In genomic region chr7:72254455-72254854, GRCh38 we compare ENCODE assay signal across 37 cellular contexts.
"Had no signal": no experiment of that assay in that cellular context is flagged by ENCODE, and none has a peak within 500 bp of the region (broad histone marks: within the 10 kb centered on the region; RNA-seq: fewer than 3 reads in every experiment).

No MANE protein-coding gene starts in this region.

- H3K27me3 ChIP-seq: adrenal gland, body of pancreas, brain microvascular endothelial cell, breast epithelium had no signal

- ATAC-seq: activated CD8-positive, alpha-beta T cell treated with anti-CD3 and anti-CD28 coated beads for 36 hours; activated naive CD4-positive, alpha-beta T cell treated with anti-CD3 and anti-CD28 coated beads, Interleukin-2, amount 50 U/mL, for 72 hours; activated T-cell treated with anti-CD3 and anti-CD28 coated beads, Interleukin-2, amount 50 U/mL, for 4 hours; activated T-cell treated with anti-CD3 and anti-CD28 coated beads, Interleukin-2, amount 50 U/mL, for 72 hours; activated T-helper 17 cell treated with anti-CD3 and anti-CD28 coated beads, Interleukin-2, amount 50 U/mL, for 72 hours; body of pancreas had no signal

- H3K4me3 ChIP-seq: adrenal gland, body of pancreas, breast epithelium had no signal

- FAIRE-seq: astrocyte, TTC549 had no signal

- H3K4me1 Mint-ChIP-seq: activated B cell treated with CpG ODN at 0.5 μM for 24 hours; activated CD4-positive, alpha-beta T cell treated with anti-CD3 and anti-CD28 coated beads, Interleukin-2, amount 10 ng/mL, durations not matched to agents 24 days and 14 days; activated naive CD8-positive, alpha-beta T cell treated with anti-CD3 and anti-CD28 coated beads for 36 hours; activated T-helper 17 cell treated with anti-CD3 and anti-CD28 coated beads, Interleukin-2, amount 50 U/mL, for 72 hours had no signal

- H3K27ac ChIP-seq: adrenal gland, body of pancreas, brain microvascular endothelial cell, breast epithelium, VCaP had no signal

- H3K4me1 ChIP-seq: adrenal gland, body of pancreas, breast epithelium had no signal

- H3K4me3 Mint-ChIP-seq: activated B cell treated with CpG ODN at 0.5 μM for 24 hours; activated CD4-positive, alpha-beta memory T cell treated with anti-CD3 and anti-CD28 coated beads for 36 hours; activated CD4-positive, alpha-beta T cell treated with anti-CD3 and anti-CD28 coated beads, Interleukin-2, amount 10 ng/mL, durations not matched to agents 24 days and 14 days; activated CD8-positive, alpha-beta T cell treated with anti-CD3 and anti-CD28 coated beads for 36 hours; activated naive CD4-positive, alpha-beta T cell treated with anti-CD3 and anti-CD28 coated beads for 36 hours; activated naive CD8-positive, alpha-beta T cell treated with anti-CD3 and anti-CD28 coated beads for 36 hours; activated T-cell treated with anti-CD3 and anti-CD28 coated beads, Interleukin-2, amount 50 U/mL, for 4 hours; activated T-cell treated with anti-CD3 and anti-CD28 coated beads, Interleukin-2, amount 50 U/mL, for 72 hours; activated T-helper 1 cell treated with anti-CD3 and anti-CD28 coated beads, Interleukin-12 subunit alpha, Interleukin-12 subunit beta, Interleukin-2, Interleukin-4 antibody, amounts not matched to agents 30 ng/mL and 10 ng/mL and 1 ng/mL, durations not matched to agents 14 hours and 24 hours and 36 hours; activated T-helper 17 cell treated with anti-CD3 and anti-CD28 coated beads, Interleukin-2, amount 50 U/mL, for 72 hours; T-helper 1 cell treated with Interleukin-12 subunit alpha and Interleukin-12 subunit beta and Interleukin-4 antibody, amounts not matched to agents 30 μg/mL and 1 μg/mL, for 36 hours; T-helper 2 cell treated with Interferon-gamma antibody and Interleukin-4, amounts not matched to agents 5 μg/mL and 100 μg/mL, for 36 hours had no signal

- H3K27me3 Mint-ChIP-seq: activated B cell treated with CpG ODN at 0.5 μM for 24 hours; activated CD4-positive, alpha-beta memory T cell treated with anti-CD3 and anti-CD28 coated beads for 36 hours; activated CD4-positive, alpha-beta T cell treated with anti-CD3 and anti-CD28 coated beads, Interleukin-2, amount 10 ng/mL, durations not matched to agents 24 days and 14 days; activated CD8-positive, alpha-beta T cell treated with anti-CD3 and anti-CD28 coated beads for 36 hours; activated naive CD8-positive, alpha-beta T cell treated with anti-CD3 and anti-CD28 coated beads for 36 hours; activated T-helper 17 cell treated with anti-CD3 and anti-CD28 coated beads, Interleukin-2, amount 50 U/mL, for 72 hours had no signal

- H3K36me3 ChIP-seq: adrenal gland, brain microvascular endothelial cell, breast epithelium had no signal

- H3K36me3 Mint-ChIP-seq: activated CD4-positive, alpha-beta memory T cell treated with anti-CD3 and anti-CD28 coated beads for 36 hours; activated naive CD4-positive, alpha-beta T cell treated with anti-CD3 and anti-CD28 coated beads, Interleukin-2, amount 50 U/mL, for 72 hours; activated naive CD8-positive, alpha-beta T cell treated with anti-CD3 and anti-CD28 coated beads for 36 hours had no signal

- H3K27ac Mint-ChIP-seq: activated B cell treated with CpG ODN at 0.5 μM for 24 hours; activated CD4-positive, alpha-beta memory T cell treated with anti-CD3 and anti-CD28 coated beads for 36 hours; activated CD4-positive, alpha-beta T cell treated with anti-CD3 and anti-CD28 coated beads, Interleukin-2, amount 10 ng/mL, durations not matched to agents 24 days and 14 days; activated CD8-positive, alpha-beta T cell treated with anti-CD3 and anti-CD28 coated beads for 36 hours; activated naive CD4-positive, alpha-beta T cell treated with anti-CD3 and anti-CD28 coated beads for 36 hours; activated naive CD4-positive, alpha-beta T cell treated with anti-CD3 and anti-CD28 coated beads, Interleukin-2, amount 50 U/mL, for 72 hours; activated naive CD8-positive, alpha-beta T cell treated with anti-CD3 and anti-CD28 coated beads for 36 hours; activated T-cell treated with anti-CD3 and anti-CD28 coated beads, Interleukin-2, amount 50 U/mL, for 72 hours; activated T-helper 1 cell treated with anti-CD3 and anti-CD28 coated beads, Interleukin-12 subunit alpha, Interleukin-12 subunit beta, Interleukin-2, Interleukin-4 antibody, amounts not matched to agents 30 ng/mL and 10 ng/mL and 1 ng/mL, durations not matched to agents 14 hours and 24 hours and 36 hours; activated T-helper 17 cell treated with anti-CD3 and anti-CD28 coated beads, Interleukin-2, amount 50 U/mL, for 72 hours; T-helper 1 cell treated with Interleukin-12 subunit alpha and Interleukin-12 subunit beta and Interleukin-4 antibody, amounts not matched to agents 30 μg/mL and 1 μg/mL, for 36 hours; T-helper 2 cell treated with Interferon-gamma antibody and Interleukin-4, amounts not matched to agents 5 μg/mL and 100 μg/mL, for 36 hours had no signal

- DNase-seq: activated B cell treated with CpG ODN at 0.5 μM for 24 hours; activated CD4-positive, alpha-beta memory T cell treated with anti-CD3 and anti-CD28 coated beads for 36 hours; activated CD4-positive, alpha-beta T cell treated with anti-CD3 and anti-CD28 coated beads for 4 hours; activated CD4-positive, alpha-beta T cell treated with anti-CD3 and anti-CD28 coated beads, Interleukin-2, amount 10 ng/mL, durations not matched to agents 24 days and 14 days; activated CD4-positive, alpha-beta T cell treated with anti-CD3 and anti-CD28 coated beads, Interleukin-2, amount 50 U/mL, for 1 hour; activated CD4-positive, alpha-beta T cell treated with anti-CD3 and anti-CD28 coated beads, Interleukin-2, amount 50 U/mL, for 4 hours; activated CD4-positive, CD25-positive, alpha-beta regulatory T cell treated with anti-CD3 and anti-CD28 coated beads, Interleukin-2, amount 50 U/mL, for 72 hours; activated CD8-positive, alpha-beta memory T cell treated with anti-CD3 and anti-CD28 coated beads, Interleukin-2, amount 50 U/mL, for 4 hours; activated CD8-positive, alpha-beta T cell treated with anti-CD3 and anti-CD28 coated beads for 36 hours; activated effector memory CD4-positive, alpha-beta T cell treated with anti-CD3 and anti-CD28 coated beads, Interleukin-2, amount 50 U/mL, for 16 hours; activated gamma-delta T cell treated with Interleukin-2 at 50 U/mL for 16 hours; activated naive CD4-positive, alpha-beta T cell; activated naive CD4-positive, alpha-beta T cell treated with anti-CD3 and anti-CD28 coated beads for 36 hours; activated naive CD4-positive, alpha-beta T cell treated with anti-CD3 and anti-CD28 coated beads, Interleukin-2, amount 50 U/mL, for 16 hours; activated naive CD8-positive, alpha-beta T cell treated with anti-CD3 and anti-CD28 coated beads for 36 hours; activated T-cell treated with anti-CD3 and anti-CD28 coated beads for 4 hours; activated T-cell treated with anti-CD3 and anti-CD28 coated beads, Interleukin-2, amount 50 U/mL, for 1 hour; activated T-cell treated with anti-CD3 and anti-CD28 coated beads, Interleukin-2, amount 50 U/mL, for 4 hours; activated T-cell treated with anti-CD3 and anti-CD28 coated beads, Interleukin-2, amount 50 U/mL, for 72 hours; adrenal gland; amniotic stem cell; aorta; body of pancreas; brain microvascular endothelial cell; central memory CD4-positive, alpha-beta T cell; T-helper 1 cell; T-helper 2 cell; T-helper 9 cell had no signal

- H3K9me3 ChIP-seq: adrenal gland, body of pancreas had no signal
